In the genomic region with DNA sequence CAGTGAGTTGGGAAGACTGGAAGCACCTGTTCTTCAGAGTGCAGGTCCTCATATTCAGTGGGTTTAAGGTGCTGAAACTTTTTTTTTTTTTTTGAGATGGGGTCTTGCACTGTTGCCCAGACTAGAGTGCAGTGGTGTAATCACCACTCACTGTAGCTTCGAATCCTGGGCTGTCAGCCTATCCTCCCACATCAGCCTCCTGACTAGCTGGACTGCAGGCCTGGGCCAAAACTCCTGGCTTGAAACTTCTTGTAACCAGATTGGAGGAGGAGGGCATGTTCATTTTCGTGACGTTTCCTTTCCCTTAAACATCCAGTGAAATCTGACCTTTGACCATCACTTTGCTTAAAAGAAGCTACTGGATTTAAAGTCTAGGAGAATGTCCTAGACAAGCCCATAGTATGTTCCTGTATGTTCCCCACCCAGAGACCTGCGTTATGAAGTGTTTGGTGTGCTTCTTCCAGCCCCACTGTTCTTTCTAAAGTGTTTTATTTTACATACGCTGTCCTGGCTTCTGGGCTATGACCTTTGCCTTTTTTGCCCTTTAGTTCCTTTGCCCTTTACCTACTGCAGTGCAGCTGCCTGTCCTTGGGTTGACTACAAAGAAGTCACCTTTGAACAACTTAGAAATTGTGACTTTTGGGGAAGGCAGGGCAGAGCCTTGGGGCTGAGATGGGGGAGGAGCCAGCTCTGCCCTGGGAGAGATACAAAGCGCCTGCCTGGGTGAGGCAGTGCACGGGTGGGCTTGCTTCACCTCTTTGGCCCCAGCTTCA, we compare ENCODE assay signal across 9 cellular contexts. TPM values are rescaled to one million over a fixed set of nuclear protein-coding genes. Genes with fewer than 3 reads are reported as not detected.
A peak's percentile ranks its signal among the peaks of the same experiment; 100 is the strongest.
DNase-seq lines count a peak whose midpoint lies in the region; TF ChIP-seq lines count a peak whose summit lies in the region.
"Had no signal": no experiment of that assay in that cellular context is flagged by ENCODE, and none has a peak within 500 bp of the region (broad histone marks: within the 10 kb centered on the region; RNA-seq: fewer than 3 reads in every experiment).

No MANE protein-coding gene starts in this region.

- no peaks in the 10 kb centered on the region for H3K27me3 ChIP-seq in spleen (replicated peaks in 1 of 7)

- peaks cover 0 to 18% (median 0%) of the 10 kb centered on the region in 6 donors for H3K36me3 ChIP-seq in spleen

- H3K9me3 ChIP-seq in spleen: no peaks in the 10 kb centered on the region

- TF ChIP-seq CTCF in spleen (IDR thresholded peaks at IDR 0.05 in 8 of 11, conservative IDR thresholded peaks at IDR 0.05 in 3 of 11): no peak

- peak; percentile 15 for DNase-seq in activated CD4-positive, CD25-positive, alpha-beta regulatory T cell treated with anti-CD3 and anti-CD28 coated beads, Interleukin-2, amount 50 U/mL, for 72 hours
- no peak for DNase-seq in activated CD4-positive, CD25-positive, alpha-beta regulatory T cell (lab: John Stamatoyannopoulos, UW)
- no peak for DNase-seq in activated naive CD8-positive, alpha-beta T cell treated with anti-CD3 and anti-CD28 coated beads for 36 hours
- peak; percentile 29 for DNase-seq in iPS-NIHi11 (ENCODE audit: low spot score)
- DNase-seq in spleen: peak; percentile 29
- DNase-seq in activated CD4-positive, alpha-beta T cell treated with anti-CD3 and anti-CD28 coated beads for 1 hour: no peak
- no peak for DNase-seq in OCI-M2 (lab: John Stamatoyannopoulos, UW; ENCODE audit: unreplicated experiment)
- DNase-seq in HuH-7.5 (ENCODE audit: low spot score): no peak
- DNase-seq: NCI-H2171 treated with DMSO at 0.1 percent for 48 hours had no signal

- 71 to 80% (median 73%) methylated on average over 7 of the region's 7 CpGs for WGBS in spleen, 5 donors

- no peaks in the 10 kb centered on the region for H3K9me3 Mint-ChIP-seq in activated naive CD8-positive, alpha-beta T cell treated with anti-CD3 and anti-CD28 coated beads for 36 hours

- intact Hi-C loops in spleen (cut with DNase I; ENCODE audit: low total_unique reads): no loop called here

- no peak overlapping the region for H3K4me3 Mint-ChIP-seq in activated naive CD8-positive, alpha-beta T cell treated with anti-CD3 and anti-CD28 coated beads for 36 hours

- H3K4me1 Mint-ChIP-seq in activated naive CD8-positive, alpha-beta T cell treated with anti-CD3 and anti-CD28 coated beads for 36 hours: peaks cover 80% of the 10 kb centered on the region

- TF ChIP-seq POLR2A in spleen (IDR thresholded peaks at IDR 0.05): no peak

- H3K27ac Mint-ChIP-seq in activated naive CD8-positive, alpha-beta T cell treated with anti-CD3 and anti-CD28 coated beads for 36 hours: peak overlapping the region; percentile 51

- no peak overlapping the region for H3K4me3 ChIP-seq in spleen

- peak overlapping the region in 7 of 8 donors; percentile 47 to 75 (median 65) for H3K27ac ChIP-seq in spleen

- peaks cover 32 to 98% (median 87%) of the 10 kb centered on the region in 6 donors for H3K4me1 ChIP-seq in spleen

- peaks cover 31% of the 10 kb centered on the region for H3K36me3 Mint-ChIP-seq in activated naive CD8-positive, alpha-beta T cell treated with anti-CD3 and anti-CD28 coated beads for 36 hours

- no peaks in the 10 kb centered on the region for H3K27me3 Mint-ChIP-seq in activated naive CD8-positive, alpha-beta T cell treated with anti-CD3 and anti-CD28 coated beads for 36 hours

RNA-seq across cellular contexts. Expression of a gene that starts 18.4 kb away (rescaled TPM):
- 10 to 100 TPM; 28.2 to 30.7 TPM for total RNA-seq in activated naive CD8-positive, alpha-beta T cell treated with anti-CD3 and anti-CD28 coated beads for 36 hours
- 10 to 100 TPM; 26.3 to 44.8 (median 37.0) TPM for total RNA-seq in spleen
- polyA plus RNA-seq in spleen: 10 to 100 TPM in 2 of 3 donors, 1 to 10 TPM in 1; 7.1 to 16.5 (median 12.9) TPM

Comparison
In these comparisons a context has a peak if more than half of its experiments do, and no peak if none do; other contexts are left out.
1. DNase-seq: peak in activated CD4-positive, CD25-positive, alpha-beta regulatory T cell treated with anti-CD3 and anti-CD28 coated beads, Interleukin-2, amount 50 U/mL, for 72 hours (single experiment), iPS-NIHi11 (single experiment) and spleen (single experiment); none in activated CD4-positive, CD25-positive, alpha-beta regulatory T cell (0 of 4), activated naive CD8-positive, alpha-beta T cell treated with anti-CD3 and anti-CD28 coated beads for 36 hours (single experiment), activated CD4-positive, alpha-beta T cell treated with anti-CD3 and anti-CD28 coated beads for 1 hour (single experiment), OCI-M2 (single experiment) and HuH-7.5 (single experiment).